ENCODE assay signal across 8 cellular contexts in the genomic region with DNA sequence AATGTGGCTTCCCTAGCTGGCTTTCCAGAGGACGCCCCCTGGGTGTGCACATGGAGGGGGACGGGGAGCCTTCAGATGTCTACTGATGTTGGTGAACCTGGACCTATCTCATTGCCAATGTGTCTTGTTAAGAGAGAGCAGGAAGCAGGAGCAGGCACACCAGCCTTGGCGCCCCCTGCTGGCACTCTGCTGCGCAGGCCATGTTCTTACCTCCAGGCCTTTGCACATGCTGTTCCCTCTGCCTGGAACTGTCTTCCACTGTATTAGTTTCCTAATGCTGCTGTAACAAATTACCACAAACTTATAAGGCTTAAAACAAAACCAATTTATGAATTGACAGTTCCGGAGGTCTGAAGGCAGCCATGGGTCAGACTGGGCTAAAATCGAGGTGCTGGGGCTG. TPM values are rescaled to one million over a fixed set of nuclear protein-coding genes. Genes with fewer than 3 reads are reported as not detected.
DNase-seq lines count a peak whose midpoint lies in the region; FAIRE-seq and TF ChIP-seq lines count a peak whose summit lies in the region.

No MANE protein-coding gene starts in this region.

- H3K79me2 ChIP-seq in Loucy (ENCODE audit: insufficient read depth, low read length): no peaks in the 10 kb centered on the region

- H4K20me1 ChIP-seq in Loucy (ENCODE audit: insufficient read depth, low read length, poor library complexity, severe bottlenecking): no peaks in the 10 kb centered on the region

- H3K9me3 ChIP-seq in Loucy (ENCODE audit: insufficient read depth, low read depth, low read length): no peaks in the 10 kb centered on the region
- no peaks in the 10 kb centered on the region for H3K9me3 ChIP-seq in effector memory CD4-positive, alpha-beta T cell (ENCODE audit: control insufficient read depth, low read length)

- no peak overlapping the region for H3K27ac ChIP-seq in effector memory CD4-positive, alpha-beta T cell (ENCODE audit: insufficient read depth, low read length, poor library complexity, severe bottlenecking)

- no peak for FAIRE-seq in bronchial epithelial cell (lab: Jason Lieb, UNC)

- no peak overlapping the region for H3K4me3 ChIP-seq in Loucy (ENCODE audit: low read length, poor library complexity, severe bottlenecking)
- H3K4me3 ChIP-seq in bronchial epithelial cell (ENCODE audit: low read depth, low read length): no peak overlapping the region
- H3K4me3 ChIP-seq in retinal pigment epithelial cell (ENCODE audit: low read length): no peak overlapping the region
- H3K4me3 ChIP-seq in effector memory CD4-positive, alpha-beta T cell (ENCODE audit: insufficient read depth, low read depth, low read length, poor library complexity, severe bottlenecking): no peak overlapping the region

- H3K27me3 ChIP-seq in Loucy (ENCODE audit: insufficient read depth, low read length, poor library complexity, severe bottlenecking) (no peaks in the 10 kb centered on the region), bronchial epithelial cell (ENCODE audit: control insufficient read depth, insufficient read depth, low read length) (no peaks in the 10 kb centered on the region)
- H3K27me3 ChIP-seq in effector memory CD4-positive, alpha-beta T cell (replicated peaks; ENCODE audit: control insufficient read depth, insufficient read depth, low read length, poor library complexity, severe bottlenecking): no peaks in the 10 kb centered on the region

- H3K9ac ChIP-seq in Loucy (ENCODE audit: low read depth, low read length, poor library complexity, severe bottlenecking): no peak overlapping the region

- TF ChIP-seq CTCF in Loucy (conservative IDR thresholded peaks at IDR 0.05; ENCODE audit: low read length) (peak; percentile 74), bronchial epithelial cell (IDR thresholded peaks at IDR 0.05; ENCODE audit: insufficient read depth, low read length, severe bottlenecking) (peak; percentile 16), retinal pigment epithelial cell (conservative IDR thresholded peaks at IDR 0.05; ENCODE audit: low read depth, low read length) (peak; percentile 49)

- no peaks in the 10 kb centered on the region for H3K4me1 ChIP-seq in Loucy (ENCODE audit: insufficient read depth, low read length, poor library complexity, severe bottlenecking)
- H3K4me1 ChIP-seq in effector memory CD4-positive, alpha-beta T cell (ENCODE audit: control insufficient read depth, insufficient read depth, low read length, poor library complexity, severe bottlenecking): no peaks in the 10 kb centered on the region

- no peak overlapping the region for H3K4me2 ChIP-seq in Loucy (ENCODE audit: low read depth, low read length, poor library complexity, severe bottlenecking)

- DNase-seq in NCI-H748 (lab: John Stamatoyannopoulos, UW; ENCODE audit: unreplicated experiment) (peak; percentile 6), NCI-H748 treated with DMSO at 0.1 percent for 48 hours (lab: John Stamatoyannopoulos, UW) (no peak), bronchial epithelial cell (ENCODE audit: low read depth) (no peak), retinal pigment epithelial cell (ENCODE audit: low read depth) (no peak), NCI-H1092 (lab: John Stamatoyannopoulos, UW) (no peak)
- no peak for DNase-seq in stimulated activated naive CD4-positive, alpha-beta T cell treated with Interleukin-2 at 50 U/mL for 16 hours (lab: John Stamatoyannopoulos, UW)
- DNase-seq in effector memory CD4-positive, alpha-beta T cell: no peak

- H3F3A ChIP-seq in Loucy (ENCODE audit: low read depth): no peaks in the 10 kb centered on the region

- H3K36me3 ChIP-seq in Loucy (ENCODE audit: insufficient read depth, low read length): no peaks in the 10 kb centered on the region
- no peaks in the 10 kb centered on the region for H3K36me3 ChIP-seq in bronchial epithelial cell (ENCODE audit: control insufficient read depth, insufficient read depth, low read length)
- H3K36me3 ChIP-seq in effector memory CD4-positive, alpha-beta T cell (ENCODE audit: control insufficient read depth, insufficient read depth, low read length): no peaks in the 10 kb centered on the region

- no peak overlapping the region for H2AFZ ChIP-seq in Loucy (ENCODE audit: low read length)

- H3K9me2 ChIP-seq in Loucy (replicated peaks; ENCODE audit: low read depth, low read length): no peaks in the 10 kb centered on the region

RNA-seq across cellular contexts. Expression of a gene that starts 23.6 kb away (rescaled TPM):
- 1.3 and 2.0 TPM in 2 replicates for total RNA-seq in bronchial epithelial cell

Comparison
In these comparisons a context has a peak if more than half of its experiments do, and no peak if none do; other contexts are left out.
1. CTCF ChIP-seq: peak in every context shown above with its lines; median percentile 74 in Loucy; 49 in retinal pigment epithelial cell; 16 in bronchial epithelial cell.